24 cellular contexts compared by ENCODE assay signal in the genomic region with DNA sequence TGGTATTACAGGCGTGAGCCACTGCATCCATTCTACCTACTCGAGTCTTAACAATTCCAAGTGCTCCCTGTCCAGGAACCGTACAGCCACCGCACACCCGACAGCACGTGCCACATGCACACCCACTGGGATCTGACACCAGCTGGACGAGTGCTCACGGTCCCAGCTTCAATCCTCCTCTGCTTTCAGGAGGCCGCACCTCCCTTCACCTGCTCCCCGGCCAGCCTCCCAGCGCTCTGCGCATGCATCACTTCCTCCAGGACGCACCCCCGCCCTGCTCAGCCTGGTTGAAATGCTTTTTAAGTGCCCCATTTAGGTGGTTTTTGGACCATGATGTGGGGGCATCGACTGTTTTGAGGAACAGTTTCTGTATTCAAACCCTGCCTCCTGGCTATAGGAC. TPM values are rescaled to one million over a fixed set of nuclear protein-coding genes. Genes with fewer than 3 reads are reported as not detected.
"Had no signal": no experiment of that assay in that cellular context is flagged by ENCODE, and none has a peak within 500 bp of the region (broad histone marks: within the 10 kb centered on the region; RNA-seq: fewer than 3 reads in every experiment).

No MANE protein-coding gene starts in this region.

- H3K27ac Mint-ChIP-seq: activated CD8-positive, alpha-beta memory T cell treated with anti-CD3 and anti-CD28 coated beads, Interleukin-2, amount 10 ng/mL, durations not matched to agents 7 days and 5 days; activated T-cell treated with anti-CD3 and anti-CD28 coated beads, Interleukin-2, amount 50 U/mL, for 24 hours; nephron had no signal

- H3K36me3 ChIP-seq: esophagus squamous epithelium, left lung, sigmoid colon, spleen, thoracic aorta had no signal

- H2AFZ ChIP-seq: hepatocyte had no signal

- H3K4me2 ChIP-seq: hepatocyte had no signal

- H3K27me3 ChIP-seq: body of pancreas, hepatocyte, left lung, sigmoid colon had no signal

- H3K4me3 ChIP-seq: body of pancreas, coronary artery, esophagus squamous epithelium, hepatocyte, left lung, mucosa of descending colon, sigmoid colon, spleen, thoracic aorta had no signal

- H3K9me3 ChIP-seq: body of pancreas, esophagus squamous epithelium, left lung, mucosa of descending colon, sigmoid colon, spleen, thoracic aorta had no signal

- H3K27ac ChIP-seq: body of pancreas, coronary artery, esophagus squamous epithelium, hepatocyte, left lung, sigmoid colon, spleen, thoracic aorta had no signal

- ATAC-seq: activated CD8-positive, alpha-beta memory T cell treated with anti-CD3 and anti-CD28 coated beads, Interleukin-2, amount 10 ng/mL, durations not matched to agents 7 days and 5 days; activated naive CD4-positive, alpha-beta T cell treated with anti-CD3 and anti-CD28 coated beads, Interleukin-2, amount 50 U/mL, for 72 hours; body of pancreas; mucosa of descending colon had no signal

- H3K9me3 Mint-ChIP-seq: nephron had no signal

- H3K27me3 Mint-ChIP-seq: activated CD8-positive, alpha-beta memory T cell treated with anti-CD3 and anti-CD28 coated beads, Interleukin-2, amount 10 ng/mL, durations not matched to agents 7 days and 5 days; activated T-cell treated with anti-CD3 and anti-CD28 coated beads, Interleukin-2, amount 50 U/mL, for 24 hours had no signal

- H3K36me3 Mint-ChIP-seq: activated CD8-positive, alpha-beta memory T cell treated with anti-CD3 and anti-CD28 coated beads, Interleukin-2, amount 10 ng/mL, durations not matched to agents 7 days and 5 days had no signal

- H3K4me3 Mint-ChIP-seq: activated CD8-positive, alpha-beta memory T cell treated with anti-CD3 and anti-CD28 coated beads, Interleukin-2, amount 10 ng/mL, durations not matched to agents 7 days and 5 days; activated T-cell treated with anti-CD3 and anti-CD28 coated beads, Interleukin-2, amount 50 U/mL, for 24 hours; nephron had no signal

- DNase-seq: activated CD4-positive, CD25-positive, alpha-beta regulatory T cell; activated CD8-positive, alpha-beta memory T cell treated with anti-CD3 and anti-CD28 coated beads, Interleukin-2, amount 10 ng/mL, durations not matched to agents 7 days and 5 days; activated effector memory CD4-positive, alpha-beta T cell treated with Interleukin-2 at 50 U/mL for 16 hours; activated T-cell treated with anti-CD3 and anti-CD28 coated beads, Interleukin-2, amount 50 U/mL, for 24 hours; amygdala; body of pancreas; central memory CD4-positive, alpha-beta T cell; esophagus squamous epithelium; left lung; mucosa of descending colon; sigmoid colon; spleen; stimulated activated CD4-positive, alpha-beta T cell treated with anti-CD3 and anti-CD28 coated beads, Interleukin-1b, Interleukin-23, amount 100 ng/mL, for 48 hours had no signal

- H3K4me1 ChIP-seq: body of pancreas, sigmoid colon had no signal

RNA-seq across cellular contexts. Expression of a gene that starts 47.3 kb away (rescaled TPM):
- total RNA-seq: body of pancreas, endothelial cell of umbilical vein, fibroblast of villous mesenchyme, glomerular endothelial cell, mucosa of descending colon, osteoblast, sigmoid colon, spleen, thoracic aorta, urinary bladder had no signal
- polyA plus RNA-seq: endothelial cell of umbilical vein, keratinocyte, urinary bladder had no signal

RNA-seq across cellular contexts. Expression of a gene that starts 47.5 kb away (rescaled TPM):
- total RNA-seq: activated CD8-positive, alpha-beta memory T cell treated with anti-CD3 and anti-CD28 coated beads, Interleukin-2, amount 10 ng/mL, durations not matched to agents 7 days and 5 days; body of pancreas; glomerular endothelial cell; mucosa of descending colon; sigmoid colon; spleen; thoracic aorta had no signal
- polyA plus RNA-seq: sigmoid colon, spleen, urinary bladder had no signal

RNA-seq across cellular contexts. Expression of a gene that starts 49.3 kb away (rescaled TPM):
- total RNA-seq: activated CD8-positive, alpha-beta memory T cell treated with anti-CD3 and anti-CD28 coated beads, Interleukin-2, amount 10 ng/mL, durations not matched to agents 7 days and 5 days; activated naive CD4-positive, alpha-beta T cell treated with anti-CD3 and anti-CD28 coated beads, Interleukin-2, amount 50 U/mL, for 72 hours; body of pancreas; endothelial cell of umbilical vein; fibroblast of villous mesenchyme; glomerular endothelial cell; osteoblast; sigmoid colon had no signal
- polyA plus RNA-seq: endothelial cell of umbilical vein, keratinocyte had no signal
